Comparison of ENCODE assay signal across 8 cellular contexts in the genomic region with DNA sequence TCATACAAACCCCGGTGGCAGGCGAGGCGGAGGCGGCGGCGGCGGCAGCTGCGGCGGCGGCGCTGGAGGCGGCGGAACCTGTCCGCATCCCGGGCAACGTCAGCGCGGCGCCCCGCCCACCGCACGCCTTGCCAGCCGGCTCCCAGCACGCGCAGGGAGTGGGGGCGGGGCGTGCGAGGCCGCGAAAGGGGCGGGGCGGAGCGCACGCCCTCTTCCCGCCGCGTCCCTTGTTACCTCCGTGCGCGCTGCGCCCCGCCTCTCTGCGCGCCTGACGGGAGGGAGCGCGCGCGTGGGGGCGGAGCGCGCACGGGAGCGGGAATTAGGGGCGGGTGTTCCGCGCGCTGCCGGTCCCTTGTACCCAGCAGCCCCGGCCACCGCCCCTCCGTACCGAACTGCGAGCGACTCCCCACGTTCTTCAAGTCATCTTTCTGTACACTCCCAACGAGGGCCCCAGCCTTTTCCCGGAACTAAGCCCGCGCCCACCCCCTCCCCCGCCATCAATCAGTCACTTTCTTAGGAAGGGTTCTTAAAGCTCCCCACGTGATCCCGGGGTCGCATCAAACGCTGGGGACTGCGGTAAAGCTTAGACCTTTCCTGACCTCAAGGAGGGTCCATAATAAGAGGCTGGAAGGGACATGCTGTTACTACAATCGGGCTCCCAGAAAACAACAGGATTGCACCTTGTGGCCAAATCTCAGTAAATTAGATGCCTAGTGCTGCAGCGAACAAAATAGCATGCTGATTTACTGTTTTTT. TPM values are rescaled to one million over a fixed set of nuclear protein-coding genes. Genes with fewer than 3 reads are reported as not detected.
DNase-seq lines count a peak whose midpoint lies in the region; ATAC-seq, FAIRE-seq and TF ChIP-seq lines count a peak whose summit lies in the region.

A gene with protein sequence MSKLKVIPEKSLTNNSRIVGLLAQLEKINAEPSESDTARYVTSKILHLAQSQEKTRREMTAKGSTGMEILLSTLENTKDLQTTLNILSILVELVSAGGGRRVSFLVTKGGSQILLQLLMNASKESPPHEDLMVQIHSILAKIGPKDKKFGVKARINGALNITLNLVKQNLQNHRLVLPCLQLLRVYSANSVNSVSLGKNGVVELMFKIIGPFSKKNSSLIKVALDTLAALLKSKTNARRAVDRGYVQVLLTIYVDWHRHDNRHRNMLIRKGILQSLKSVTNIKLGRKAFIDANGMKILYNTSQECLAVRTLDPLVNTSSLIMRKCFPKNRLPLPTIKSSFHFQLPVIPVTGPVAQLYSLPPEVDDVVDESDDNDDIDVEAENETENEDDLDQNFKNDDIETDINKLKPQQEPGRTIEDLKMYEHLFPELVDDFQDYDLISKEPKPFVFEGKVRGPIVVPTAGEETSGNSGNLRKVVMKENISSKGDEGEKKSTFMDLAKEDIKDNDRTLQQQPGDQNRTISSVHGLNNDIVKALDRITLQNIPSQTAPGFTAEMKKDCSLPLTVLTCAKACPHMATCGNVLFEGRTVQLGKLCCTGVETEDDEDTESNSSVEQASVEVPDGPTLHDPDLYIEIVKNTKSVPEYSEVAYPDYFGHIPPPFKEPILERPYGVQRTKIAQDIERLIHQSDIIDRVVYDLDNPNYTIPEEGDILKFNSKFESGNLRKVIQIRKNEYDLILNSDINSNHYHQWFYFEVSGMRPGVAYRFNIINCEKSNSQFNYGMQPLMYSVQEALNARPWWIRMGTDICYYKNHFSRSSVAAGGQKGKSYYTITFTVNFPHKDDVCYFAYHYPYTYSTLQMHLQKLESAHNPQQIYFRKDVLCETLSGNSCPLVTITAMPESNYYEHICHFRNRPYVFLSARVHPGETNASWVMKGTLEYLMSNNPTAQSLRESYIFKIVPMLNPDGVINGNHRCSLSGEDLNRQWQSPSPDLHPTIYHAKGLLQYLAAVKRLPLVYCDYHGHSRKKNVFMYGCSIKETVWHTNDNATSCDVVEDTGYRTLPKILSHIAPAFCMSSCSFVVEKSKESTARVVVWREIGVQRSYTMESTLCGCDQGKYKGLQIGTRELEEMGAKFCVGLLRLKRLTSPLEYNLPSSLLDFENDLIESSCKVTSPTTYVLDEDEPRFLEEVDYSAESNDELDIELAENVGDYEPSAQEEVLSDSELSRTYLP (minus strand): TSS at position 80 of the 755 bp plus-strand sequence. CDS start 29,421 bp downstream, outside the sequence.

- CTCF ChIA-PET in A673 (lab: Charles Lee): interaction anchor here (0.6 kb wide), 1 partner anchor 18 kb away, joined by 5 read pairs; no protein-coding TSS in a partner anchor

- POLR2A ChIA-PET in A673 (lab: Charles Lee; ENCODE audit: low non-redundant PET): no interaction called here

- in situ Hi-C loops in T47D (cut with HindIII; ENCODE audit: low pct_unique_long_range_greater_than_20kb, low sequenced_read_pairs): no loop called here

- H3K27ac ChIP-seq in A673 (ENCODE audit: low read depth, low read length, poor library complexity, severe bottlenecking): peak within 1 kb of the TSS; percentile 88
- H3K27ac ChIP-seq in VCaP: peak within 1 kb of the TSS; percentile 85
- H3K27ac ChIP-seq in small intestine (ENCODE audit: low read depth in 1 of 2, low read length in 1 of 2): peak within 1 kb of the TSS; percentile 76 to 87

- H3K4me1 ChIP-seq in A673 (ENCODE audit: insufficient read depth, low read length, poor library complexity, severe bottlenecking) (peaks cover 15% of the 10 kb centered on the region), small intestine (ENCODE audit: control insufficient read depth in 2 of 2, insufficient read depth in 1 of 2, low read depth in 1 of 2, low read length in 1 of 2) (no peaks in the 10 kb centered on the region)

- TF ChIP-seq CTCF in A673 (conservative IDR thresholded peaks at IDR 0.05; ENCODE audit: low read depth, low read length) (no peak), VCaP (conservative IDR thresholded peaks at IDR 0.05) (0 out of 2 replicates have a peak, but pooled peaks have one; percentile 12)

- ATAC-seq in GM18868 (IDR thresholded peaks at IDR 0.05; ENCODE audit: unreplicated experiment) (peak; percentile 79), HG03103 (IDR thresholded peaks at IDR 0.05; ENCODE audit: low read depth, unreplicated experiment) (peak; percentile 64)

- peak within 1 kb of the TSS; percentile 98 for H3K4me3 ChIP-seq in A673 (ENCODE audit: low read depth, low read length, poor library complexity, severe bottlenecking)
- H3K4me3 ChIP-seq in small intestine (ENCODE audit: low read depth in 1 of 2, low read length in 2 of 2): peak within 1 kb of the TSS; percentile 70 to 90

- no TSS peak for BruUV-seq in A673 (replicated peaks; lab: Mats Ljungman, UMichigan)

- no peak for FAIRE-seq in small intestine (lab: Jason Lieb, UNC)

- WGBS in small intestine, 3 donors: 1% methylated on average over 50 to 78 of the region's 78 CpGs

- H3K27me3 ChIP-seq in A673 (replicated peaks; ENCODE audit: insufficient read depth, low read depth, low read length, poor library complexity) (no peaks in the 10 kb centered on the region), small intestine (ENCODE audit: control insufficient read depth in 2 of 2, insufficient read depth in 2 of 2, low read length in 2 of 2) (no peaks in the 10 kb centered on the region)

- peak; percentile 97 for DNase-seq in A673 (ENCODE audit: low spot score)
- DNase-seq in NCI-H2196 treated with DMSO at 0.1 percent for 48 hours (lab: John Stamatoyannopoulos, UW; ENCODE audit: unreplicated experiment): peak; percentile 81
- peak; percentile 66 to 93 for DNase-seq in T47D (ENCODE audit: low read depth in 1 of 2, low spot score in 1 of 2)
- peak; percentile 93 for DNase-seq in iPS-NIHi11 (ENCODE audit: low spot score)
- DNase-seq in small intestine: peak; percentile 92

- H3K36me3 ChIP-seq in A673 (ENCODE audit: insufficient read depth, low read length, poor library complexity, severe bottlenecking): no peaks in the 10 kb centered on the region
- H3K36me3 ChIP-seq in small intestine (ENCODE audit: control insufficient read depth in 2 of 2, insufficient read depth in 2 of 2, low read length in 2 of 2): no peaks in the 10 kb centered on the region

- intact Hi-C loops in A673 (cut with micrococcal nuclease; ENCODE audit: unreplicated experiment): no loop called here

- H3K9me3 ChIP-seq in A673 (ENCODE audit: low read depth, low read length, poor library complexity, severe bottlenecking) (no peaks in the 10 kb centered on the region), small intestine (ENCODE audit: control insufficient read depth, low read depth) (no peaks in the 10 kb centered on the region)

RNA-seq across cellular contexts. Expression of the gene that starts here (rescaled TPM):
- 24.7 and 27.4 TPM in 2 replicates for total RNA-seq in A673 (2021)
- 1 to 10 TPM; 2.7 to 4.7 (median 3.6) TPM for polyA plus RNA-seq in small intestine

Comparison
In these comparisons a context has a peak if more than half of its experiments do, and no peak if none do; other contexts are left out.
1. Peak in every context shown above with its lines: DNase-seq, ATAC-seq, H3K4me3 ChIP-seq and H3K27ac ChIP-seq.